12 cellular contexts compared by ENCODE assay signal in genomic region chr12:92244036-92244435, GRCh38.
DNase-seq lines count a peak whose midpoint lies in the region; ATAC-seq, FAIRE-seq and TF ChIP-seq lines count a peak whose summit lies in the region.
"Had no signal": no experiment of that assay in that cellular context is flagged by ENCODE, and none has a peak within 500 bp of the region (broad histone marks: within the 10 kb centered on the region; RNA-seq: fewer than 3 reads in every experiment).

No MANE protein-coding gene starts in this region.

- ATAC-seq in heart right ventricle (peak; percentile 86 to 98 (median 92)), pancreas (peak; percentile 50 to 86 (median 72)), GM19455 (IDR thresholded peaks at IDR 0.05; ENCODE audit: unreplicated experiment) (no peak)

- 31 to 37% methylated on average over 3 of the region's 3 CpGs for WGBS in heart right ventricle, 2 donors
- 20 to 26% methylated on average over 3 of the region's 3 CpGs for WGBS in pancreas, 2 donors

- peak; percentile 8 for DNase-seq in AG09319 (ENCODE audit: extremely low read depth, low read depth)
- DNase-seq in amniotic epithelial cell (ENCODE audit: low read depth) = peak; percentile 97
- DNase-seq in heart right ventricle = peak in 1 of 2 donors; percentile 60
- peak in 2 of 6 donors; percentile 7 to 15 for DNase-seq in pancreas
- DNase-seq in GDM1 (lab: John Stamatoyannopoulos, UW) = no peak
- DNase-seq in NCI-H524 treated with DMSO at 0.1 percent for 48 hours (lab: John Stamatoyannopoulos, UW) = no peak
- DNase-seq in AML-193 (lab: John Stamatoyannopoulos, UW) = no peak
- DNase-seq: CD8-positive, alpha-beta memory T cell; NCI-H1694 treated with DMSO at 0.1 percent for 48 hours had no signal

- H3K9me3 ChIP-seq in heart right ventricle (no peaks in the 10 kb centered on the region), pancreas (no peaks in the 10 kb centered on the region)

- H3K36me3 ChIP-seq in heart right ventricle = no peaks in the 10 kb centered on the region
- no peaks in the 10 kb centered on the region for H3K36me3 ChIP-seq in pancreas

- H3K27me3 ChIP-seq in heart right ventricle (no peaks in the 10 kb centered on the region), pancreas (no peaks in the 10 kb centered on the region)

- intact Hi-C loops in heart right ventricle (cut with DNase I) (loop anchor here in 7 of 10 donors (2.0 to 10.0 kb wide), 10 partner anchors 97 to 862 kb away; partner anchors contain the start of gene BTG1 (in 6 of the 7)), pancreas (cut with DNase I) (no loop called here)

- TF ChIP-seq CTCF in AG09319 (IDR thresholded peaks at IDR 0.05; ENCODE audit: low read depth, low read length) = no peak; the same call in 1 of the 2 replicates
- TF ChIP-seq CTCF in heart right ventricle (IDR thresholded peaks at IDR 0.05) = peak in 6 of 9 donors; percentile 13 to 59 (median 33)
- TF ChIP-seq CTCF in pancreas (IDR thresholded peaks at IDR 0.05) = no peak

- FAIRE-seq in pancreas (lab: Jason Lieb, UNC) = peak; percentile 83
- FAIRE-seq: GM12891, H1 had no signal

- H3K4me3 ChIP-seq in heart right ventricle (peak overlapping the region in 1 of 10 donors; percentile 20), pancreas (no peak overlapping the region)

- H3K4me1 ChIP-seq in heart right ventricle = peaks cover 0 to 32% (median 16%) of the 10 kb centered on the region in 9 donors
- peaks cover 0 to 7% (median 0%) of the 10 kb centered on the region in 3 donors for H3K4me1 ChIP-seq in pancreas

- H3K27ac ChIP-seq in heart right ventricle (peak overlapping the region; percentile 10 to 84 (median 56)), pancreas (peak overlapping the region in 2 of 4 donors; percentile 30 to 36)

Comparison
In these comparisons a context has a peak if more than half of its experiments do, and no peak if none do; other contexts are left out.
1. DNase-seq: peak in AG09319 (single experiment) and amniotic epithelial cell (single experiment); none in GDM1 (single experiment), NCI-H524 treated with DMSO at 0.1 percent for 48 hours (single experiment) and AML-193 (0 of 2).
2. CTCF ChIP-seq: peak in heart right ventricle (6 of 9); none in AG09319 (single experiment) and pancreas (0 of 4).
3. intact Hi-C loops: an anchor here in heart right ventricle (2.0 to 10.0 kb wide); none called in pancreas.